In genomic region chr2:113603467-113604084, GRCh38 we compare ENCODE assay signal across 1 cellular context.
A peak's percentile ranks its signal among the peaks of the same experiment; 100 is the strongest.
TF ChIP-seq lines count a peak whose summit lies in the region.

No MANE protein-coding gene starts in this region.

TF ChIP-seq in HepG2, 621 proteins besides CTCF, POLR2A, EP300 and RAD21 (continued from another document and continues in another):
- peak; percentile 97 for TF ChIP-seq RXRA (CRISPR knock-in tag; IDR thresholded peaks at IDR 0.05)
- TF ChIP-seq FIP1L1 (IDR thresholded peaks at IDR 0.05; ENCODE audit: borderline replicate concordance, insufficient read depth, low read depth, low read length): peak; percentile 42; the same call in 1 of the 2 replicates
- TF ChIP-seq ZSCAN29 (CRISPR knock-in tag; conservative IDR thresholded peaks at IDR 0.05): 0 out of 2 replicates have a peak, but pooled peaks have one; percentile 35
- TF ChIP-seq TAF1 (CRISPR knock-in tag; IDR thresholded peaks at IDR 0.05): peak; percentile 56
- 0 out of 2 replicates have a peak, but pooled peaks have one; percentile 8 for TF ChIP-seq ZBTB38 (CRISPR knock-in tag; IDR thresholded peaks at IDR 0.05)
- 0 out of 2 replicates have a peak, but pooled peaks have one; percentile 55 for TF ChIP-seq SRY (CRISPR knock-in tag; IDR thresholded peaks at IDR 0.05)
- TF ChIP-seq HNF4A (CRISPR knock-in tag; IDR thresholded peaks at IDR 0.05): peak; percentile 11; the same call in 1 of the 2 replicates
- TF ChIP-seq ARID2 (CRISPR knock-in tag; IDR thresholded peaks at IDR 0.05; ENCODE audit: borderline replicate concordance): peak; percentile 66; the same call in 1 of the 2 replicates
- 0 out of 2 replicates have a peak, but pooled peaks have one; percentile 23 for TF ChIP-seq DNMT1 (CRISPR knock-in tag; IDR thresholded peaks at IDR 0.05)
- peak; percentile 96; the same call in 1 of the 2 replicates for TF ChIP-seq THRA (CRISPR knock-in tag; IDR thresholded peaks at IDR 0.05; ENCODE audit: borderline replicate concordance)
- peak; percentile 87; the same call in 1 of the 2 replicates for TF ChIP-seq KAT8 (CRISPR knock-in tag; IDR thresholded peaks at IDR 0.05)
- TF ChIP-seq ZNF883 (CRISPR knock-in tag; IDR thresholded peaks at IDR 0.05; ENCODE audit: not compliant biosample characterization): peak; percentile 71
- peak; percentile 73; the same call in 1 of the 2 replicates for TF ChIP-seq ARID4A (CRISPR knock-in tag; IDR thresholded peaks at IDR 0.05; ENCODE audit: borderline replicate concordance)
- TF ChIP-seq ZNF800 (CRISPR knock-in tag; IDR thresholded peaks at IDR 0.05): peak; percentile 84; the same call in 1 of the 2 replicates
- TF ChIP-seq HOXA7 (CRISPR knock-in tag; IDR thresholded peaks at IDR 0.05): 0 out of 2 replicates have a peak, but pooled peaks have one; percentile 53
- 0 out of 2 replicates have a peak, but pooled peaks have one; percentile 15 for TF ChIP-seq ZBTB25 (CRISPR knock-in tag; IDR thresholded peaks at IDR 0.05)
- TF ChIP-seq ZNF441 (CRISPR knock-in tag; IDR thresholded peaks at IDR 0.05; ENCODE audit: borderline replicate concordance): peak; percentile 90
- peak; percentile 75 for TF ChIP-seq CEBPG (CRISPR knock-in tag; IDR thresholded peaks at IDR 0.05)
- peak; percentile 57 for TF ChIP-seq CREM (IDR thresholded peaks at IDR 0.05)
- TF ChIP-seq CREM (CRISPR knock-in tag; IDR thresholded peaks at IDR 0.05): peak; percentile 75
- TF ChIP-seq TFDP1 (CRISPR knock-in tag; IDR thresholded peaks at IDR 0.05; ENCODE audit: borderline replicate concordance): peak; percentile 64; the same call in 1 of the 2 replicates
- peak; percentile 88 for TF ChIP-seq ZNF687 (CRISPR knock-in tag; IDR thresholded peaks at IDR 0.05)
- TF ChIP-seq CSRNP2 (CRISPR knock-in tag; conservative IDR thresholded peaks at IDR 0.05; ENCODE audit: low read depth): 0 out of 2 replicates have a peak, but pooled peaks have one; percentile 1
- 0 out of 2 replicates have a peak, but pooled peaks have one; percentile 28 for TF ChIP-seq REPIN1 (CRISPR knock-in tag; IDR thresholded peaks at IDR 0.05; ENCODE audit: borderline replicate concordance, low read depth)
- peak; percentile 0; the same call in 1 of the 2 replicates for TF ChIP-seq ZNF501 (CRISPR knock-in tag; IDR thresholded peaks at IDR 0.05)
- 0 out of 2 replicates have a peak, but pooled peaks have one; percentile 33 for TF ChIP-seq ZNF543 (CRISPR knock-in tag; IDR thresholded peaks at IDR 0.05)
- TF ChIP-seq ZNF766 (CRISPR knock-in tag; IDR thresholded peaks at IDR 0.05; ENCODE audit: borderline replicate concordance): 0 out of 2 replicates have a peak, but pooled peaks have one; percentile 30
- peak; percentile 49; the same call in 1 of the 2 replicates for TF ChIP-seq ZSCAN21 (CRISPR knock-in tag; IDR thresholded peaks at IDR 0.05; ENCODE audit: borderline replicate concordance)
- peak; percentile 85; the same call in 1 of the 2 replicates for TF ChIP-seq ZNF33B (CRISPR knock-in tag; IDR thresholded peaks at IDR 0.05)
- TF ChIP-seq EED (CRISPR knock-in tag; IDR thresholded peaks at IDR 0.05): 0 out of 2 replicates have a peak, but pooled peaks have one; percentile 71
- peak; percentile 24; the same call in 1 of the 2 replicates for TF ChIP-seq TBX3 (IDR thresholded peaks at IDR 0.05; ENCODE audit: borderline replicate concordance)
- peak; percentile 50; the same call in 1 of the 2 replicates for TF ChIP-seq MED1 (CRISPR knock-in tag; IDR thresholded peaks at IDR 0.05)
- TF ChIP-seq CSRNP1 (CRISPR knock-in tag; IDR thresholded peaks at IDR 0.05): 0 out of 2 replicates have a peak, but pooled peaks have one; percentile 90
- TF ChIP-seq ZFP36L1 (CRISPR knock-in tag; IDR thresholded peaks at IDR 0.05): peak; percentile 89
- TF ChIP-seq ZNF776 (CRISPR knock-in tag; IDR thresholded peaks at IDR 0.05): 0 out of 2 replicates have a peak, but pooled peaks have one; percentile 30
- peak; percentile 63; the same call in 1 of the 2 replicates for TF ChIP-seq ZNF446 (CRISPR knock-in tag; IDR thresholded peaks at IDR 0.05)
- TF ChIP-seq SIN3A (IDR thresholded peaks at IDR 0.05; ENCODE audit: borderline replicate concordance, low read depth, low read length): peak; percentile 37; the same call in 1 of the 2 replicates
- peak; percentile 65 for TF ChIP-seq SALL1 (CRISPR knock-in tag; IDR thresholded peaks at IDR 0.05)
